ENCODE assay signal across 1 cellular context in genomic region chr2:145812163-145812554, GRCh38.
TF ChIP-seq lines count a peak whose summit lies in the region.

No MANE protein-coding gene starts in this region.

TF ChIP-seq in H1, 55 proteins besides CTCF, POLR2A, EP300 and RAD21 (continued from another document):
- TF ChIP-seq ATF2 (IDR thresholded peaks at IDR 0.05; ENCODE audit: low read length) (no peak), CREB1 (IDR thresholded peaks at IDR 0.05) (no peak), TEAD4 (IDR thresholded peaks at IDR 0.05; ENCODE audit: low read depth, low read length) (no peak), TBP (IDR thresholded peaks at IDR 0.05; ENCODE audit: low read depth, low read length) (no peak), POLR2AphosphoS5 (IDR thresholded peaks at IDR 0.05; ENCODE audit: low read depth, low read length) (no peak)
